ENCODE assay signal across 11 cellular contexts in genomic region chr20:34791289-34792020, GRCh38. TPM values are rescaled to one million over a fixed set of nuclear protein-coding genes. Genes with fewer than 3 reads are reported as not detected.
DNase-seq lines count a peak whose midpoint lies in the region; ATAC-seq, FAIRE-seq and TF ChIP-seq lines count a peak whose summit lies in the region.
"Had no signal": no experiment of that assay in that cellular context is flagged by ENCODE, and none has a peak within 500 bp of the region (broad histone marks: within the 10 kb centered on the region; RNA-seq: fewer than 3 reads in every experiment).

No MANE protein-coding gene starts in this region.

- 0 out of 2 replicates have a peak, but pooled peaks cover 4% of the 10 kb centered on the region for H4K20me1 ChIP-seq in HepG2 (ENCODE audit: insufficient read depth, low read length)

- CTCF ChIA-PET in HepG2 (lab: Yijun Ruan, JAX; ENCODE audit: low intra/inter-chr PET ratio, low total read pairs) = no interaction called here

- H3K27me3 ChIP-seq in rectal smooth muscle tissue (ENCODE audit: control insufficient read depth, insufficient read depth, low read length) (no peaks in the 10 kb centered on the region), HepG2 (ENCODE audit: control insufficient read depth in 1 of 2, insufficient read depth in 2 of 2, low read length in 2 of 2) (no peaks in the 10 kb centered on the region)

- no peak for TF ChIP-seq POLR2A in HepG2 (IDR thresholded peaks at IDR 0.05; ENCODE audit: insufficient read depth in 1 of 2, low read depth in 2 of 2, low read length in 2 of 2)

- H3K27ac ChIP-seq in rectal smooth muscle tissue (ENCODE audit: low read depth, low read length) (peak overlapping the region; percentile 17), HepG2 (ENCODE audit: extremely low read length, insufficient read depth, low read length) (no peak overlapping the region)

- peaks cover 29% of the 10 kb centered on the region for H3K79me2 ChIP-seq in HepG2 (ENCODE audit: insufficient read depth, low read length)

- DNase-seq in DMS 273 (lab: John Stamatoyannopoulos, UW; ENCODE audit: unreplicated experiment) = peak; percentile 19
- DNase-seq in DMS 273 treated with DMSO at 0.1 percent for 48 hours (lab: John Stamatoyannopoulos, UW) = no peak
- DNase-seq in NCI-H446 (lab: John Stamatoyannopoulos, UW) = peak; percentile 68 to 80
- peak; percentile 38 for DNase-seq in fibroblast of mammary gland (ENCODE audit: low read depth)
- DNase-seq in HepG2 (ENCODE audit: low spot score) = no peak
- DNase-seq: activated CD4-positive, alpha-beta T cell treated with anti-CD3 and anti-CD28 coated beads, Interleukin-2, amount 50 U/mL, for 1 hour; NCI-H510A treated with DMSO at 0.1 percent for 48 hours had no signal

- H3K4me3 ChIP-seq in fibroblast of mammary gland (ENCODE audit: control insufficient read depth, low read depth, low read length) = no peak overlapping the region
- no peak overlapping the region for H3K4me3 ChIP-seq in rectal smooth muscle tissue (ENCODE audit: low read length)
- no peak overlapping the region for H3K4me3 ChIP-seq in HepG2 (replicated peaks in 1 of 3; ENCODE audit: insufficient read depth in 1 of 3, low read depth in 2 of 3, low read length in 3 of 3)

- TF ChIP-seq CTCF in fibroblast of mammary gland (conservative IDR thresholded peaks at IDR 0.05; ENCODE audit: control insufficient read depth, insufficient read depth, low read depth, low read length) (no peak), HepG2 (CRISPR knock-in tag; IDR thresholded peaks at IDR 0.05) (no peak)

- BruUV-seq in HepG2 (replicated peaks; lab: Mats Ljungman, UMichigan) = no TSS peak

- no peak overlapping the region for H3K4me2 ChIP-seq in HepG2 (ENCODE audit: low read depth, low read length)

- no peak for FAIRE-seq in HepG2 (lab: Jason Lieb, UNC)
- FAIRE-seq: A204.1 had no signal

- H3K9ac ChIP-seq in rectal smooth muscle tissue (ENCODE audit: low read length) (no peak overlapping the region), HepG2 (ENCODE audit: insufficient read depth, low read depth, low read length) (no peak overlapping the region)

- H3K36me3 ChIP-seq in rectal smooth muscle tissue (ENCODE audit: control insufficient read depth, insufficient read depth, low read length) = peaks cover 2% of the 10 kb centered on the region
- H3K36me3 ChIP-seq in HepG2 (replicated peaks in 1 of 2; ENCODE audit: control insufficient read depth in 1 of 2, insufficient read depth in 2 of 2, low read length in 2 of 2) = peaks cover 16 to 34% of the 10 kb centered on the region in 2 experiments

- 99% methylated on average over 2 of the region's 2 CpGs for WGBS in HepG2 (ENCODE audit: low lambda C conversion rate)

- no peaks in the 10 kb centered on the region for H3K9me3 ChIP-seq in HepG2 (ENCODE audit: low read length)

- H3K4me1 ChIP-seq in rectal smooth muscle tissue (ENCODE audit: control insufficient read depth, insufficient read depth, low read length) (peaks cover 7% of the 10 kb centered on the region), HepG2 (ENCODE audit: insufficient read depth, low read length) (no peaks in the 10 kb centered on the region)

- intact Hi-C loops in HepG2 (cut with micrococcal nuclease; ENCODE audit: unreplicated experiment) = no loop called here

- H2AFZ ChIP-seq in HepG2 (ENCODE audit: low read length) = no peak overlapping the region

- TF ChIP-seq RAD21 in HepG2 (CRISPR knock-in tag; IDR thresholded peaks at IDR 0.05) = no peak

- in situ Hi-C loops in HepG2 (cut with HindIII; ENCODE audit: extremely low pct_ligation_motif_present, low pct_unique_long_range_greater_than_20kb) = no loop called here

- TF ChIP-seq EP300 in HepG2 (IDR thresholded peaks at IDR 0.05; ENCODE audit: low read depth in 2 of 2, low read length in 2 of 2) = no peak
- TF ChIP-seq EP300 in HepG2 (CRISPR knock-in tag; IDR thresholded peaks at IDR 0.05; ENCODE audit: borderline replicate concordance) = no peak

- POLR2A ChIA-PET in HepG2 (lab: Yijun Ruan, JAX) = no interaction called here

- ATAC-seq in HG03280 (IDR thresholded peaks at IDR 0.05; ENCODE audit: unreplicated experiment) (no peak), HG03469 (IDR thresholded peaks at IDR 0.05; ENCODE audit: unreplicated experiment) (no peak), HepG2 (no peak)

TF ChIP-seq in HepG2, 621 proteins besides CTCF, POLR2A, EP300 and RAD21:
- TF ChIP-seq NBN (conservative IDR thresholded peaks at IDR 0.05) = no peak
- no peak for TF ChIP-seq ZSCAN9 (CRISPR knock-in tag; IDR thresholded peaks at IDR 0.05; ENCODE audit: borderline replicate concordance)
- no peak for TF ChIP-seq DNMT3B (CRISPR knock-in tag; conservative IDR thresholded peaks at IDR 0.05)
- TF ChIP-seq NR2F2 (IDR thresholded peaks at IDR 0.05; ENCODE audit: borderline replicate concordance, low read depth) = no peak
- no peak for TF ChIP-seq KLF15 (CRISPR knock-in tag; IDR thresholded peaks at IDR 0.05; ENCODE audit: borderline replicate concordance)
- TF ChIP-seq SRSF1 (optimal IDR thresholded peaks at IDR 0.05; ENCODE audit: low read depth, low read length) = no peak
- TF ChIP-seq DZIP1 (CRISPR knock-in tag; IDR thresholded peaks at IDR 0.05) = no peak

RNA-seq across cellular contexts. Expression of gene NCOA6, which starts 34.0 kb away (rescaled TPM):
- 11.2 and 27.2 TPM in 2 replicates for total RNA-seq in HepG2 (2016; rRNA removed; fragmentation: Illumina TruSeq; extraction: Trizol)
- 10.4 and 11.1 TPM in 2 replicates for total RNA-seq in HepG2 (2016; cell fraction: cytosol; rRNA removed; fragmentation: Illumina TruSeq; extraction: Trizol; ENCODE audit: low read depth)
- total RNA-seq in HepG2 (2016; cell fraction: insoluble cytoplasmic fraction; rRNA removed; fragmentation: Illumina TruSeq; extraction: Trizol) = 10.0 and 21.9 TPM in 2 replicates
- total RNA-seq in HepG2 (2016; cell fraction: membrane; rRNA removed; fragmentation: Illumina TruSeq; extraction: Trizol) = 15.1 and 15.3 TPM in 2 replicates
- total RNA-seq in HepG2 (2016; cell fraction: nucleus; rRNA removed; fragmentation: Illumina TruSeq; extraction: Trizol) = 16.1 and 18.2 TPM in 2 replicates
- polyA plus RNA-seq in HepG2 (2011; rRNA removed) = 28.6 and 29.3 TPM in 2 replicates
- 19.8 and 22.7 TPM in 2 replicates for polyA plus RNA-seq in HepG2 (2011; cell fraction: cytosol; rRNA removed)
- 20.8 and 22.2 TPM in 2 replicates for polyA plus RNA-seq in HepG2 (2011; cell fraction: nucleus; rRNA removed)
- 30.9 and 32.8 TPM in 2 replicates for polyA plus RNA-seq in HepG2 (2012)
- polyA plus RNA-seq in HepG2 (2016; cell fraction: cytosol; fragmentation: Illumina TruSeq; extraction: Trizol; ENCODE audit: low read depth) = 2.3 and 3.5 TPM in 2 replicates
- polyA plus RNA-seq in HepG2 (2016; cell fraction: insoluble cytoplasmic fraction; fragmentation: Illumina TruSeq; extraction: Trizol; ENCODE audit: low read depth) = 41.2 and 43.1 TPM in 2 replicates
- polyA plus RNA-seq in HepG2 (2016; cell fraction: membrane; fragmentation: Illumina TruSeq; extraction: Trizol; ENCODE audit: low read depth) = 11.7 and 12.0 TPM in 2 replicates
- polyA plus RNA-seq in HepG2 (2016; cell fraction: nucleus; fragmentation: Illumina TruSeq; extraction: Trizol; ENCODE audit: insufficient read depth, low read depth) = 38.3 and 46.0 TPM in 2 replicates
- polyA minus RNA-seq in HepG2 (2011; rRNA and poly(A)+ RNA removed; ENCODE audit: low replicate concordance) = 27.6 and 32.8 TPM in 2 replicates
- polyA minus RNA-seq in HepG2 (2011; cell fraction: cytosol; rRNA and poly(A)+ RNA removed) = 23.1 and 25.6 TPM in 2 replicates
- 31.0 and 33.2 TPM in 2 replicates for polyA minus RNA-seq in HepG2 (2011; cell fraction: nucleus; rRNA and poly(A)+ RNA removed)

Comparison
In these comparisons a context has a peak if more than half of its experiments do, and no peak if none do; other contexts are left out.
1. DNase-seq: peak in DMS 273 (single experiment), NCI-H446 (2 of 2) and fibroblast of mammary gland (single experiment); none in DMS 273 treated with DMSO at 0.1 percent for 48 hours (single experiment) and HepG2 (single experiment).